In genomic region chr9:137749511-137749910, GRCh38 we compare ENCODE assay signal across 17 cellular contexts.
DNase-seq lines count a peak whose midpoint lies in the region; ATAC-seq and TF ChIP-seq lines count a peak whose summit lies in the region.
"Had no signal": no experiment of that assay in that cellular context is flagged by ENCODE, and none has a peak within 500 bp of the region (broad histone marks: within the 10 kb centered on the region; RNA-seq: fewer than 3 reads in every experiment).

No MANE protein-coding gene starts in this region.

- no peaks in the 10 kb centered on the region for H3K9me3 ChIP-seq in A673 (ENCODE audit: low read depth, low read length, poor library complexity, severe bottlenecking)
- H3K9me3 ChIP-seq in HAP-1: no peaks in the 10 kb centered on the region
- H3K9me3 ChIP-seq in body of pancreas: no peaks in the 10 kb centered on the region

- H3K27ac ChIP-seq in A673 (ENCODE audit: low read depth, low read length, poor library complexity, severe bottlenecking) (peak overlapping the region; percentile 21), body of pancreas (no peak overlapping the region)
- H3K27ac ChIP-seq: SK-N-MC had no signal

- H3K4me1 Mint-ChIP-seq in effector memory CD8-positive, alpha-beta T cell (ENCODE audit: low read depth in 2 of 2): peaks cover 16 to 18% of the 10 kb centered on the region in 2 donors
- peaks cover 33% of the 10 kb centered on the region for H3K4me1 Mint-ChIP-seq in nephron progenitor cell

- H3K27me3 Mint-ChIP-seq in effector memory CD8-positive, alpha-beta T cell: no peaks in the 10 kb centered on the region
- H3K27me3 Mint-ChIP-seq in nephron progenitor cell (ENCODE audit: low read depth, poor library complexity): no peaks in the 10 kb centered on the region

- no TSS peak for BruUV-seq in A673 (replicated peaks; lab: Mats Ljungman, UMichigan)

- TF ChIP-seq POLR2A in body of pancreas (IDR thresholded peaks at IDR 0.05): no peak

- peak overlapping the region; percentile 51 to 74 for H3K27ac Mint-ChIP-seq in effector memory CD8-positive, alpha-beta T cell
- peak overlapping the region; percentile 87 for H3K27ac Mint-ChIP-seq in nephron progenitor cell

- H3K4me1 ChIP-seq in A673 (ENCODE audit: insufficient read depth, low read length, poor library complexity, severe bottlenecking): peaks cover 6% of the 10 kb centered on the region
- no peaks in the 10 kb centered on the region for H3K4me1 ChIP-seq in HAP-1
- no peaks in the 10 kb centered on the region for H3K4me1 ChIP-seq in body of pancreas

- no peaks in the 10 kb centered on the region for H3K9me3 Mint-ChIP-seq in effector memory CD8-positive, alpha-beta T cell
- H3K9me3 Mint-ChIP-seq in nephron progenitor cell: peaks cover 14% of the 10 kb centered on the region

- CTCF ChIA-PET in A673 (lab: Charles Lee): interaction anchor here (0.6 kb wide), 1 partner anchor 170 kb away, joined by 3 read pairs; no protein-coding TSS in a partner anchor

- DNase-seq in A673 (ENCODE audit: low spot score) (no peak), COLO829 (ENCODE audit: low spot score) (peak; percentile 25), nephron progenitor cell (no peak), HAP-1 (ENCODE audit: low spot score in 2 of 2) (no peak), body of pancreas (no peak), NAMALWA (ENCODE audit: low spot score) (no peak), HCEC 1CT (no peak)
- no peak for DNase-seq in effector memory CD8-positive, alpha-beta T cell
- DNase-seq: ACHN, AML-193, NCI-H146, NCI-H2081 treated with DMSO at 0.1 percent for 48 hours, NCI-H2227 treated with DMSO at 0.1 percent for 48 hours, NCI-H524 treated with DMSO at 0.1 percent for 48 hours had no signal

- no peak overlapping the region for H3K4me3 Mint-ChIP-seq in effector memory CD8-positive, alpha-beta T cell
- no peak overlapping the region for H3K4me3 Mint-ChIP-seq in nephron progenitor cell
- H3K4me3 Mint-ChIP-seq: CD14-positive monocyte had no signal

- in situ Hi-C loops in HAP-1 (cut with MboI; ENCODE audit: low sequenced_read_pairs): no loop called here

- ATAC-seq in effector memory CD8-positive, alpha-beta T cell (replicated peaks): no peak
- no peak for ATAC-seq in body of pancreas
- ATAC-seq: Panc1 had no signal

- peaks cover 55% of the 10 kb centered on the region for H3K36me3 Mint-ChIP-seq in effector memory CD8-positive, alpha-beta T cell (ENCODE audit: insufficient read depth)
- H3K36me3 Mint-ChIP-seq in nephron progenitor cell (ENCODE audit: low read depth): peaks cover 74% of the 10 kb centered on the region

- TF ChIP-seq CTCF in A673 (conservative IDR thresholded peaks at IDR 0.05; ENCODE audit: low read depth, low read length) (no peak), nephron progenitor cell (IDR thresholded peaks at IDR 0.05) (no peak), body of pancreas (IDR thresholded peaks at IDR 0.05) (no peak)

- no peak overlapping the region for H3K4me3 ChIP-seq in A673 (ENCODE audit: low read depth, low read length, poor library complexity, severe bottlenecking)
- no peak overlapping the region for H3K4me3 ChIP-seq in HAP-1
- H3K4me3 ChIP-seq in body of pancreas: no peak overlapping the region
- H3K4me3 ChIP-seq: SK-N-MC had no signal

- H3K27me3 ChIP-seq in A673 (replicated peaks; ENCODE audit: insufficient read depth, low read depth, low read length, poor library complexity) (no peaks in the 10 kb centered on the region), HAP-1 (ENCODE audit: low read depth) (no peaks in the 10 kb centered on the region), body of pancreas (no peaks in the 10 kb centered on the region)

- intact Hi-C loops in A673 (cut with micrococcal nuclease; ENCODE audit: unreplicated experiment): no loop called here
- intact Hi-C loops in body of pancreas (cut with DNase I): no loop called here

- H3K36me3 ChIP-seq in A673 (ENCODE audit: insufficient read depth, low read length, poor library complexity, severe bottlenecking) (peaks cover 20% of the 10 kb centered on the region), HAP-1 (replicated peaks) (peaks cover 16% of the 10 kb centered on the region), body of pancreas (replicated peaks in 1 of 2; ENCODE audit: insufficient read depth in 1 of 2, low read depth in 2 of 2) (peaks cover 8 to 9% of the 10 kb centered on the region in 2 donors)

- 78 to 84% methylated on average over 4 of the region's 4 CpGs for WGBS in body of pancreas, 2 donors

- POLR2A ChIA-PET in A673 (lab: Charles Lee; ENCODE audit: low non-redundant PET): no interaction called here
